Comparison of ENCODE assay signal across 17 cellular contexts in genomic region chr4:166198041-166198440, GRCh38.
"Had no signal": no experiment of that assay in that cellular context is flagged by ENCODE, and none has a peak within 500 bp of the region (broad histone marks: within the 10 kb centered on the region; RNA-seq: fewer than 3 reads in every experiment).

No MANE protein-coding gene starts in this region.

- H3K36me3 Mint-ChIP-seq: activated naive CD8-positive, alpha-beta T cell treated with anti-CD3 and anti-CD28 coated beads, Interleukin-2, amount 10 ng/mL, durations not matched to agents 7 days and 5 days; brain had no signal

- H3K27me3 Mint-ChIP-seq: activated naive CD8-positive, alpha-beta T cell treated with anti-CD3 and anti-CD28 coated beads, Interleukin-2, amount 10 ng/mL, durations not matched to agents 7 days and 5 days; brain; stimulated activated naive CD8-positive, alpha-beta T cell treated with anti-CD3 and anti-CD28 coated beads, Interleukin-15, amount 100 ng/mL, for 72 hours had no signal

- H3K27me3 ChIP-seq: esophagus muscularis mucosa, ovary, spleen had no signal

- H3K4me3 ChIP-seq: coronary artery, esophagus muscularis mucosa, lung, ovary, spleen, thoracic aorta had no signal

- H3K36me3 ChIP-seq: esophagus muscularis mucosa, ovary, spleen, thoracic aorta had no signal

- DNase-seq: activated CD4-positive, alpha-beta T cell treated with anti-CD3 and anti-CD28 coated beads, Interleukin-2, amount 50 U/mL, for 1 hour; activated naive CD8-positive, alpha-beta T cell treated with anti-CD3 and anti-CD28 coated beads, Interleukin-2, amount 10 ng/mL, durations not matched to agents 7 days and 5 days; central memory CD4-positive, alpha-beta T cell; foreskin fibroblast; midbrain; ovary; spleen; stimulated activated naive CD8-positive, alpha-beta T cell treated with anti-CD3 and anti-CD28 coated beads, Interleukin-15, amount 100 ng/mL, for 72 hours; T-helper 1 cell; T1000 had no signal

- H3K4me1 ChIP-seq: esophagus muscularis mucosa, spleen had no signal

- H3K4me3 Mint-ChIP-seq: activated naive CD8-positive, alpha-beta T cell treated with anti-CD3 and anti-CD28 coated beads, Interleukin-2, amount 10 ng/mL, durations not matched to agents 7 days and 5 days; activated T-helper 1 cell treated with anti-CD3 and anti-CD28 coated beads, Interleukin-12 subunit alpha, Interleukin-12 subunit beta, Interleukin-2, Interleukin-4 antibody, amounts not matched to agents 30 ng/mL and 10 ng/mL and 1 ng/mL, durations not matched to agents 14 hours and 24 hours and 36 hours; brain; neural crest cell; stimulated activated naive CD8-positive, alpha-beta T cell treated with anti-CD3 and anti-CD28 coated beads, Interleukin-15, amount 100 ng/mL, for 72 hours had no signal

- H3K27ac Mint-ChIP-seq: activated naive CD8-positive, alpha-beta T cell treated with anti-CD3 and anti-CD28 coated beads, Interleukin-2, amount 10 ng/mL, durations not matched to agents 7 days and 5 days; activated T-helper 1 cell treated with anti-CD3 and anti-CD28 coated beads, Interleukin-12 subunit alpha, Interleukin-12 subunit beta, Interleukin-2, Interleukin-4 antibody, amounts not matched to agents 30 ng/mL and 10 ng/mL and 1 ng/mL, durations not matched to agents 14 hours and 24 hours and 36 hours; brain had no signal

- H3K4me1 Mint-ChIP-seq: activated naive CD8-positive, alpha-beta T cell treated with anti-CD3 and anti-CD28 coated beads, Interleukin-2, amount 10 ng/mL, durations not matched to agents 7 days and 5 days; brain; neural crest cell; stimulated activated naive CD8-positive, alpha-beta T cell treated with anti-CD3 and anti-CD28 coated beads, Interleukin-15, amount 100 ng/mL, for 72 hours had no signal

- H3K9me3 ChIP-seq: esophagus muscularis mucosa, ovary, thoracic aorta had no signal

- H3K9me3 Mint-ChIP-seq: activated naive CD8-positive, alpha-beta T cell treated with anti-CD3 and anti-CD28 coated beads, Interleukin-2, amount 10 ng/mL, durations not matched to agents 7 days and 5 days; activated T-helper 1 cell treated with anti-CD3 and anti-CD28 coated beads, Interleukin-12 subunit alpha, Interleukin-12 subunit beta, Interleukin-2, Interleukin-4 antibody, amounts not matched to agents 30 ng/mL and 10 ng/mL and 1 ng/mL, durations not matched to agents 14 hours and 24 hours and 36 hours; brain; neural crest cell had no signal
